ENCODE assay signal across 1 cellular context in genomic region chr7:129786825-129787563, GRCh38.
TF ChIP-seq lines count a peak whose summit lies in the region.

No MANE protein-coding gene starts in this region.

TF ChIP-seq in K562, 482 proteins besides CTCF, POLR2A, EP300 and RAD21 (continued from another document):
- TF ChIP-seq FOXP1 (CRISPR knock-in tag; IDR thresholded peaks at IDR 0.05) = 0 out of 2 replicates have a peak, but pooled peaks have one; percentile 43
